ENCODE assay signal across 1 cellular context in genomic region chrX:154517101-154517781, GRCh38.
TF ChIP-seq lines count a peak whose summit lies in the region.

No MANE protein-coding gene starts in this region.

TF ChIP-seq in GM23338, 12 proteins besides CTCF, POLR2A, EP300 and RAD21 (continued from another document):
- TF ChIP-seq REST (IDR thresholded peaks at IDR 0.05; ENCODE audit: unreplicated experiment) = no peak
